ENCODE assay signal across 1 cellular context in genomic region chr4:128809477-128810330, GRCh38.
A peak's percentile ranks its signal among the peaks of the same experiment; 100 is the strongest.
TF ChIP-seq lines count a peak whose summit lies in the region.

Gene JADE1 (plus strand): TSS chr4:128809700. CDS start chr4:128831759, 22,059 bp downstream.

TF ChIP-seq in K562, 482 proteins besides CTCF, POLR2A, EP300 and RAD21 (continued from another document and continues in another):
- TF ChIP-seq E2F6 (IDR thresholded peaks at IDR 0.05; ENCODE audit: borderline replicate concordance in 1 of 2, extremely low read depth in 1 of 2, insufficient read depth in 1 of 2, insufficient read length in 1 of 2, low read depth in 1 of 2, low read length in 1 of 2, poor library complexity in 1 of 2, severe bottlenecking in 1 of 2) (peak; percentile 65 to 79), CBX2 (IDR thresholded peaks at IDR 0.05; ENCODE audit: insufficient read depth, low read length, poor library complexity, severe bottlenecking) (no peak), IRF9 (tag; IDR thresholded peaks at IDR 0.05) (no peak), ZFP36 (IDR thresholded peaks at IDR 0.05; ENCODE audit: low read depth, low read length, partially characterized antibody) (no peak), KLF10 (CRISPR knock-in tag; IDR thresholded peaks at IDR 0.05) (no peak), ARID4B (CRISPR knock-in tag; IDR thresholded peaks at IDR 0.05) (no peak), PREB (CRISPR knock-in tag; IDR thresholded peaks at IDR 0.05) (no peak), GATAD2A (IDR thresholded peaks at IDR 0.05) (0 out of 2 replicates have a peak, but pooled peaks have one; percentile 64), GTF2A2 (tag; IDR thresholded peaks at IDR 0.05) (no peak), TARDBP (IDR thresholded peaks at IDR 0.05) (peak; percentile 81; the same call in 1 of the 2 replicates), KDM4B (IDR thresholded peaks at IDR 0.05; ENCODE audit: borderline replicate concordance in 2 of 2, low read depth in 1 of 2) (0 out of 4 replicates have a peak, but pooled peaks of 1 of the 2 experiments have one; percentile 32), KAT7 (CRISPR knock-in tag; IDR thresholded peaks at IDR 0.05; ENCODE audit: borderline replicate concordance) (peak; percentile 66; the same call in 1 of the 2 replicates), ZNF740 (CRISPR knock-in tag; IDR thresholded peaks at IDR 0.05) (no peak), ZNF740 (tag; IDR thresholded peaks at IDR 0.05) (no peak), ZFP91 (CRISPR knock-in tag; IDR thresholded peaks at IDR 0.05) (no peak), ZNF253 (CRISPR knock-in tag; conservative IDR thresholded peaks at IDR 0.05) (no peak), E2F5 (CRISPR knock-in tag; IDR thresholded peaks at IDR 0.05) (no peak), ZBTB43 (CRISPR knock-in tag; IDR thresholded peaks at IDR 0.05) (no peak), AFF1 (IDR thresholded peaks at IDR 0.05; ENCODE audit: low read depth in 1 of 2, partially characterized antibody in 2 of 2) (no peak), FUS (optimal IDR thresholded peaks at IDR 0.05; ENCODE audit: low read depth, low read length) (no peak), DDX20 (tag; IDR thresholded peaks at IDR 0.05; ENCODE audit: low read depth) (no peak), HEY1 (CRISPR knock-in tag; IDR thresholded peaks at IDR 0.05; ENCODE audit: borderline replicate concordance) (no peak), CAMTA2 (CRISPR knock-in tag; conservative IDR thresholded peaks at IDR 0.05) (no peak), ZNF239 (CRISPR knock-in tag; IDR thresholded peaks at IDR 0.05) (no peak), MAX (CRISPR knock-in tag; IDR thresholded peaks at IDR 0.05) (peak; percentile 70), STAT5A (IDR thresholded peaks at IDR 0.05; ENCODE audit: borderline replicate concordance, low read length) (no peak), TBL1XR1 (IDR thresholded peaks at IDR 0.05; ENCODE audit: low read length in 2 of 2) (peak; percentile 46 to 54; a peak in 1 of 4 replicates), POLR2G (IDR thresholded peaks at IDR 0.05; ENCODE audit: low read depth, low read length) (peak; percentile 96), FOXO4 (CRISPR knock-in tag; IDR thresholded peaks at IDR 0.05) (no peak), ZFP30 (CRISPR knock-in tag; IDR thresholded peaks at IDR 0.05; ENCODE audit: borderline replicate concordance) (no peak), YY1 (IDR thresholded peaks at IDR 0.05; ENCODE audit: borderline replicate concordance in 1 of 3, control insufficient read depth in 1 of 3, extremely low read depth in 1 of 3, insufficient read depth in 3 of 3, insufficient read length in 1 of 3, insufficient replicate concordance in 2 of 3, low read depth in 1 of 3, low read length in 2 of 3) (peak in 2 of 3 experiments; percentile 75), E2F1 (CRISPR knock-in tag; IDR thresholded peaks at IDR 0.05) (no peak), HMG20B (CRISPR knock-in tag; IDR thresholded peaks at IDR 0.05) (no peak), ELK3 (CRISPR knock-in tag; IDR thresholded peaks at IDR 0.05) (no peak), MAZ (CRISPR knock-in tag; conservative IDR thresholded peaks at IDR 0.05 in 1 of 2, IDR thresholded peaks at IDR 0.05 in 1 of 2) (peak; percentile 99 to 100)
